Comparison of ENCODE assay signal across 28 cellular contexts in the genomic region with DNA sequence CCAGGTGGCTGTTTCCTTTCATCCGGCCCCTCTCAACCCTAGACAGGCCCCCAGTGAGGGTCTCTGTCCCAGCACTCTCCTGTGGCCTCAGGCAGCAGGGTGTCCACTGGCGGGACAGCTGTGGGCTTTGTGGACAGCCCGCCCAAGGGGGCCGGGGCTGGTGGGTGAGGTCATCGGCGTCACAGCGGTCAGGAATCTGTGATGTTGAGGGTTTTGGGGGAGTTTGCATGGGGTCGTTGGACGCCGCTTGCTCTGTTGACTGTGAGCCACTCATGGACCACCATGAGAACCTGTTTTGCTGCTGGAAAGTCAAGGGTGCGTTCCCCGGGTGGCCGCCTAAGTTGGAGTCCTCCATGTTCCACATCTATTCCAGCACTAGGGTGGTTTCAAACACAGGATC.
DNase-seq lines count a peak whose midpoint lies in the region; ATAC-seq, FAIRE-seq and TF ChIP-seq lines count a peak whose summit lies in the region.
"Had no signal": no experiment of that assay in that cellular context is flagged by ENCODE, and none has a peak within 500 bp of the region (broad histone marks: within the 10 kb centered on the region; RNA-seq: fewer than 3 reads in every experiment).

No MANE protein-coding gene starts in this region.

- H2AK5ac ChIP-seq in trophoblast cell (ENCODE audit: low read length) = no peak overlapping the region

- H3K4me1 ChIP-seq in A673 (ENCODE audit: insufficient read depth, low read length, poor library complexity, severe bottlenecking) (peaks cover 21% of the 10 kb centered on the region), Caco-2 (no peaks in the 10 kb centered on the region), K562 (replicated peaks in 1 of 2; ENCODE audit: control insufficient read depth in 2 of 2, insufficient read depth in 2 of 2, low read length in 2 of 2) (peaks cover 0 to 25% of the 10 kb centered on the region in 2 experiments; a peak in 1 of 5 replicates), trophoblast cell (ENCODE audit: control insufficient read depth in 1 of 2, insufficient read depth in 2 of 2, low read length in 2 of 2) (peaks cover 10 to 12% of the 10 kb centered on the region in 2 experiments)
- H3K4me1 ChIP-seq: adrenal gland, pancreas had no signal

- no peaks in the 10 kb centered on the region for H3K79me1 ChIP-seq in trophoblast cell (ENCODE audit: low read length)

- H3K4me2 ChIP-seq in K562 (ENCODE audit: insufficient read depth, low read length) (no peak overlapping the region), trophoblast cell (ENCODE audit: low read length) (no peak overlapping the region)
- H3K4me2 ChIP-seq: hepatocyte, smooth muscle cell had no signal

- H3K27me3 ChIP-seq in A673 (replicated peaks; ENCODE audit: insufficient read depth, low read depth, low read length, poor library complexity) (no peaks in the 10 kb centered on the region), Caco-2 (replicated peaks; ENCODE audit: control insufficient read depth, insufficient read depth, low read length) (no peaks in the 10 kb centered on the region), K562 (ENCODE audit: control insufficient read depth in 2 of 2, insufficient read depth in 2 of 2, low read length in 2 of 2) (no peaks in the 10 kb centered on the region), trophoblast cell (ENCODE audit: insufficient read depth, low read length) (no peaks in the 10 kb centered on the region)
- H3K27me3 ChIP-seq: adrenal gland, body of pancreas, hepatocyte, pancreas, stomach, vagina had no signal

- H3K9me3 ChIP-seq in A673 (ENCODE audit: low read depth, low read length, poor library complexity, severe bottlenecking) (no peaks in the 10 kb centered on the region), Caco-2 (no peaks in the 10 kb centered on the region), K562 (replicated peaks; ENCODE audit: control insufficient read depth, insufficient read depth, low read depth, low read length) (no peaks in the 10 kb centered on the region), trophoblast cell (ENCODE audit: insufficient read depth, low read depth, low read length) (no peaks in the 10 kb centered on the region)
- H3K9me3 ChIP-seq: adrenal gland, body of pancreas, pancreas, stomach, vagina had no signal

- TF ChIP-seq POLR2A in K562 (conservative IDR thresholded peaks at IDR 0.05) = no peak

- no peak for DNase-seq in A673 (ENCODE audit: low spot score)
- DNase-seq in Caco-2 = no peak
- DNase-seq in K562 (ENCODE audit: extremely low read depth in 1 of 4, low spot score in 3 of 4) = no peak
- no peak for DNase-seq in trophoblast cell
- no peak for DNase-seq in activated gamma-delta T cell (lab: John Stamatoyannopoulos, UW)
- no peak for DNase-seq in DMS53 (lab: John Stamatoyannopoulos, UW)
- DNase-seq: activated CD8-positive, alpha-beta T cell treated with anti-CD3 and anti-CD28 coated beads, Interleukin-2, amount 10 ng/mL, durations not matched to agents 7 days and 5 days; activated gamma-delta T cell treated with Interleukin-2 at 50 U/mL for 16 hours; adrenal gland; body of pancreas; DND-41; MV-4-11; NCI-H1436 treated with DMSO at 0.1 percent for 48 hours; NCI-H2107; NCI-H345; NCI-H69; pancreas; SHP77; stimulated activated CD4-positive, alpha-beta T cell treated with anti-CD3 and anti-CD28 coated beads, Interleukin-1b, Interleukin-23, amount 100 ng/mL, for 48 hours; stomach had no signal

- no peak overlapping the region for H3K14ac ChIP-seq in trophoblast cell (ENCODE audit: low read length)

- H3K4me3 ChIP-seq in A673 (ENCODE audit: low read depth, low read length, poor library complexity, severe bottlenecking) (no peak overlapping the region), Caco-2 (ENCODE audit: low read depth, low read length) (no peak overlapping the region), K562 (no peak overlapping the region), trophoblast cell (ENCODE audit: low read depth, low read length) (no peak overlapping the region)
- H3K4me3 ChIP-seq: adrenal gland, body of pancreas, hepatocyte, pancreas, smooth muscle cell, stomach, vagina had no signal

- H3K27me3 Mint-ChIP-seq in Caco-2 (ENCODE audit: insufficient read depth, unreplicated experiment) = no peaks in the 10 kb centered on the region

- peak overlapping the region; percentile 67 for H3K27ac ChIP-seq in A673 (ENCODE audit: low read depth, low read length, poor library complexity, severe bottlenecking)
- H3K27ac ChIP-seq in K562 (ENCODE audit: extremely low read depth, low read depth, low read length) = no peak overlapping the region
- H3K27ac ChIP-seq in trophoblast cell (ENCODE audit: low read depth, low read length) = no peak overlapping the region
- H3K27ac ChIP-seq: adrenal gland, body of pancreas, hepatocyte, pancreas, stomach, vagina had no signal

- TF ChIP-seq EP300 in K562 (IDR thresholded peaks at IDR 0.05; ENCODE audit: low read length) = no peak

- TF ChIP-seq CTCF in A673 (conservative IDR thresholded peaks at IDR 0.05; ENCODE audit: low read depth, low read length) = no peak
- TF ChIP-seq CTCF in Caco-2 (IDR thresholded peaks at IDR 0.05; ENCODE audit: insufficient read depth in 1 of 2, low read depth in 1 of 2, low read length in 1 of 2, severe bottlenecking in 1 of 2, unreplicated experiment in 1 of 2) = no peak
- TF ChIP-seq CTCF in K562 (IDR thresholded peaks at IDR 0.05 in 2 of 3, conservative IDR thresholded peaks at IDR 0.05 in 1 of 3; ENCODE audit: insufficient read depth in 2 of 3, low read depth in 1 of 3, low read length in 3 of 3) = no peak

- intact Hi-C loops in A673 (cut with micrococcal nuclease; ENCODE audit: unreplicated experiment) (no loop called here), Caco-2 (cut with micrococcal nuclease; ENCODE audit: unreplicated experiment) (loop anchor here (5.0 kb wide), 1 partner anchor 106 kb away; no protein-coding TSS in a partner anchor), K562 (cut with micrococcal nuclease) (loop anchor here (1.0 kb wide), 1 partner anchor 107 kb away; no protein-coding TSS in a partner anchor)

- peak overlapping the region; percentile 4 for H3K18ac ChIP-seq in trophoblast cell (ENCODE audit: low read length)

- H3K4me3 Mint-ChIP-seq in Caco-2 (ENCODE audit: unreplicated experiment) = no peak overlapping the region
- H3K4me3 Mint-ChIP-seq: activated CD8-positive, alpha-beta T cell treated with anti-CD3 and anti-CD28 coated beads, Interleukin-2, amount 10 ng/mL, durations not matched to agents 7 days and 5 days; T-helper 2 cell treated with Interferon-gamma antibody and Interleukin-4, amounts not matched to agents 5 μg/mL and 100 μg/mL, for 36 hours had no signal

- no peak for TF ChIP-seq RAD21 in K562 (CRISPR knock-in tag; conservative IDR thresholded peaks at IDR 0.05 in 1 of 2, IDR thresholded peaks at IDR 0.05 in 1 of 2)

- no peak overlapping the region for H3K9ac ChIP-seq in K562 (ENCODE audit: insufficient read depth in 1 of 2, low read depth in 2 of 2, low read length in 2 of 2)
- H3K9ac ChIP-seq in trophoblast cell (ENCODE audit: low read length) = no peak overlapping the region

- WGBS in K562 (ENCODE audit: insufficient coverage, low coverage, missing lambda C conversion rate) = 96% methylated on average over 10 of the region's 13 CpGs
- no CpG with 5 or more reads among the region's 13 CpGs for WGBS in trophoblast cell (ENCODE audit: extremely low coverage, insufficient coverage, insufficient read length)

- no peak overlapping the region for H3K23ac ChIP-seq in trophoblast cell (ENCODE audit: low read length)

- H3K36me3 Mint-ChIP-seq in Caco-2 (ENCODE audit: insufficient read depth, unreplicated experiment) = peaks cover 77% of the 10 kb centered on the region

- no peak overlapping the region for H4K8ac ChIP-seq in trophoblast cell (ENCODE audit: low read depth, low read length)

- H3K9me3 Mint-ChIP-seq in Caco-2 (ENCODE audit: unreplicated experiment) = no peaks in the 10 kb centered on the region
- H3K9me3 Mint-ChIP-seq: neural crest cell; T-helper 2 cell treated with Interferon-gamma antibody and Interleukin-4, amounts not matched to agents 5 μg/mL and 100 μg/mL, for 36 hours had no signal

- no peaks in the 10 kb centered on the region for H3K4me1 Mint-ChIP-seq in Caco-2 (ENCODE audit: low read depth, unreplicated experiment)

- no peak overlapping the region for H2BK5ac ChIP-seq in trophoblast cell (ENCODE audit: low read depth, low read length, poor library complexity)

- CTCF ChIA-PET in A673 (lab: Charles Lee) = no interaction called here
- CTCF ChIA-PET in Caco-2 (lab: Charles Lee) = no interaction called here
- CTCF ChIA-PET in K562 (lab: Yijun Ruan, JAX; ENCODE audit: low intra/inter-chr PET ratio) = no interaction called here

- H2AFZ ChIP-seq in K562 (ENCODE audit: low read depth, low read length) (no peak overlapping the region), trophoblast cell (ENCODE audit: insufficient read depth, low read length, poor library complexity) (no peak overlapping the region)
- H2AFZ ChIP-seq: hepatocyte had no signal

- H3K79me2 ChIP-seq in K562 (ENCODE audit: control insufficient read depth, insufficient read depth, low read length) (no peaks in the 10 kb centered on the region), trophoblast cell (ENCODE audit: control insufficient read depth, insufficient read depth, low read length, poor library complexity) (no peaks in the 10 kb centered on the region)
- H3K79me2 ChIP-seq: hepatocyte had no signal

- H3K36me3 ChIP-seq in A673 (ENCODE audit: insufficient read depth, low read length, poor library complexity, severe bottlenecking) (peaks cover 57% of the 10 kb centered on the region), Caco-2 (ENCODE audit: control insufficient read depth, insufficient read depth, low read length) (peaks cover 2% of the 10 kb centered on the region), K562 (ENCODE audit: control insufficient read depth, insufficient read depth, low read length) (peaks cover 92% of the 10 kb centered on the region; the same call in 2 of the 3 replicates), trophoblast cell (ENCODE audit: control insufficient read depth in 1 of 2, insufficient read depth in 2 of 2, low read length in 2 of 2) (peaks cover 51 to 67% of the 10 kb centered on the region in 2 experiments)

- ATAC-seq in K562 (no peak), HG02759 (IDR thresholded peaks at IDR 0.05; ENCODE audit: unreplicated experiment) (no peak)
- ATAC-seq: activated CD8-positive, alpha-beta T cell treated with anti-CD3 and anti-CD28 coated beads, Interleukin-2, amount 10 ng/mL, durations not matched to agents 7 days and 5 days; body of pancreas; HepG2; pancreas had no signal

- no peak overlapping the region for H4K12ac ChIP-seq in trophoblast cell (ENCODE audit: low read depth, low read length)

- no peak overlapping the region for H2BK12ac ChIP-seq in trophoblast cell (ENCODE audit: low read length)

- POLR2A ChIA-PET in A673 (lab: Charles Lee; ENCODE audit: low non-redundant PET) = no interaction called here
- POLR2A ChIA-PET in Caco-2 (lab: Charles Lee) = no interaction called here
- POLR2A ChIA-PET in K562 (lab: Yijun Ruan, JAX) = no interaction called here

- in situ Hi-C loops in K562 (cut with MboI) = no loop called here

- H3K27ac Mint-ChIP-seq in Caco-2 (ENCODE audit: unreplicated experiment) = peak overlapping the region; percentile 15
- H3K27ac Mint-ChIP-seq: activated CD8-positive, alpha-beta T cell treated with anti-CD3 and anti-CD28 coated beads, Interleukin-2, amount 10 ng/mL, durations not matched to agents 7 days and 5 days; T-helper 2 cell treated with Interferon-gamma antibody and Interleukin-4, amounts not matched to agents 5 μg/mL and 100 μg/mL, for 36 hours had no signal

- BruUV-seq in A673 (replicated peaks; lab: Mats Ljungman, UMichigan) = no TSS peak
- no TSS peak for BruUV-seq in Caco-2 (replicated peaks; lab: Mats Ljungman, UMichigan)
- no TSS peak for BruUV-seq in K562 (replicated peaks; lab: Mats Ljungman, UMichigan)

- H4K91ac ChIP-seq in trophoblast cell (ENCODE audit: low read depth, low read length) = no peak overlapping the region

- H3K9me1 ChIP-seq in K562 (ENCODE audit: control insufficient read depth, insufficient read depth, low read length) = no peaks in the 10 kb centered on the region

- no peak for FAIRE-seq in K562 (lab: Jason Lieb, UNC)
- FAIRE-seq: frontal cortex, HepG2, pancreas had no signal

- H4K20me1 ChIP-seq in K562 (replicated peaks; ENCODE audit: control insufficient read depth, insufficient read depth, low read length) = no peaks in the 10 kb centered on the region

- H3K4ac ChIP-seq in trophoblast cell (ENCODE audit: low read depth, low read length) = no peak overlapping the region

- H2BK120ac ChIP-seq in trophoblast cell (ENCODE audit: insufficient read depth, low read length, poor library complexity) = no peak overlapping the region
